20 cellular contexts compared by ENCODE assay signal in genomic region chr19:42079276-42079669, GRCh38. TPM values are rescaled to one million over a fixed set of nuclear protein-coding genes. Genes with fewer than 3 reads are reported as not detected.
DNase-seq lines count a peak whose midpoint lies in the region; TF ChIP-seq lines count a peak whose summit lies in the region.
"Had no signal": no experiment of that assay in that cellular context is flagged by ENCODE, and none has a peak within 500 bp of the region (broad histone marks: within the 10 kb centered on the region; RNA-seq: fewer than 3 reads in every experiment).

No MANE protein-coding gene starts in this region.

- H3K27ac Mint-ChIP-seq in activated T-cell treated with anti-CD3 and anti-CD28 coated beads, Interleukin-2, amount 50 U/mL, for 24 hours = peak overlapping the region; percentile 79
- H3K27ac Mint-ChIP-seq in endodermal cell = peak overlapping the region; percentile 68
- no peak overlapping the region for H3K27ac Mint-ChIP-seq in neural crest cell (ENCODE audit: unreplicated experiment)
- H3K27ac Mint-ChIP-seq: IgD-negative memory B cell had no signal

- TF ChIP-seq CTCF in endodermal cell (conservative IDR thresholded peaks at IDR 0.05) (no peak), neural crest cell (conservative IDR thresholded peaks at IDR 0.05) (no peak), esophagus muscularis mucosa (IDR thresholded peaks at IDR 0.05) (no peak), ascending aorta (IDR thresholded peaks at IDR 0.05) (no peak)

- no peaks in the 10 kb centered on the region for H3K9me3 ChIP-seq in endodermal cell (ENCODE audit: control insufficient read depth, low read length)
- no peaks in the 10 kb centered on the region for H3K9me3 ChIP-seq in esophagus muscularis mucosa
- no peaks in the 10 kb centered on the region for H3K9me3 ChIP-seq in ascending aorta

- H3K36me3 Mint-ChIP-seq in activated T-cell treated with anti-CD3 and anti-CD28 coated beads, Interleukin-2, amount 50 U/mL, for 24 hours (ENCODE audit: low read depth) = peaks cover 75% of the 10 kb centered on the region
- peaks cover 49% of the 10 kb centered on the region for H3K36me3 Mint-ChIP-seq in endodermal cell (ENCODE audit: low read depth)
- H3K36me3 Mint-ChIP-seq in neural crest cell (ENCODE audit: low read depth) = peaks cover 15% of the 10 kb centered on the region

- H3K27me3 ChIP-seq in endodermal cell (ENCODE audit: control insufficient read depth, insufficient read depth, low read length, poor library complexity, severe bottlenecking) (no peaks in the 10 kb centered on the region), esophagus muscularis mucosa (no peaks in the 10 kb centered on the region), ascending aorta (no peaks in the 10 kb centered on the region)

- WGBS in endodermal cell (ENCODE audit: insufficient coverage in 1 of 2, insufficient read length in 1 of 2), 2 experiments = 93 to 95% methylated on average over 10 to 16 of the region's 16 CpGs
- 75% methylated on average over 12 of the region's 16 CpGs for WGBS in esophagus muscularis mucosa

- H3K9ac ChIP-seq in endodermal cell (ENCODE audit: extremely low read depth, low read length, poor library complexity, severe bottlenecking) = no peak overlapping the region

- intact Hi-C loops in esophagus muscularis mucosa (cut with DNase I) = no loop called here
- intact Hi-C loops in ascending aorta (cut with DNase I) = loop anchor here (5.0 to 10.0 kb wide), 8 partner anchors 143 to 814 kb away; partner anchors contain the start of genes ARHGEF1, DMAC2, GSK3A and HNRNPUL1

- H3K36me3 ChIP-seq in endodermal cell (ENCODE audit: control insufficient read depth, insufficient read depth, low read length) (peaks cover 39% of the 10 kb centered on the region), esophagus muscularis mucosa (peaks cover 26 to 56% (median 49%) of the 10 kb centered on the region in 4 donors), ascending aorta (peaks cover 37 to 55% of the 10 kb centered on the region in 2 donors)

- peaks cover 53% of the 10 kb centered on the region for H3K4me1 Mint-ChIP-seq in activated T-cell treated with anti-CD3 and anti-CD28 coated beads, Interleukin-2, amount 50 U/mL, for 24 hours (ENCODE audit: low read depth)
- H3K4me1 Mint-ChIP-seq in endodermal cell = peaks cover 24% of the 10 kb centered on the region
- H3K4me1 Mint-ChIP-seq in neural crest cell = peaks cover 40% of the 10 kb centered on the region

- TF ChIP-seq POLR2A in esophagus muscularis mucosa (IDR thresholded peaks at IDR 0.05; ENCODE audit: low read depth) = no peak

- no peak for DNase-seq in activated T-cell treated with anti-CD3 and anti-CD28 coated beads, Interleukin-2, amount 50 U/mL, for 24 hours
- no peak for DNase-seq in activated T-cell treated with anti-CD3 and anti-CD28 coated beads, Interleukin-2, amount 50 U/mL, for 48 hours
- peak; percentile 18 for DNase-seq in HK-2 (ENCODE audit: unreplicated experiment)
- DNase-seq in endodermal cell = no peak
- no peak for DNase-seq in neural crest cell (ENCODE audit: low read depth, low spot score)
- no peak for DNase-seq in esophagus muscularis mucosa (ENCODE audit: extremely low spot score)
- no peak for DNase-seq in ascending aorta (ENCODE audit: low spot score in 2 of 2)
- no peak for DNase-seq in amniotic stem cell (lab: John Stamatoyannopoulos, UW)
- DNase-seq: DMS79, H9, MV-4-11, NCI-H1105 treated with DMSO at 0.1 percent for 48 hours, NCI-H2029 treated with DMSO at 0.1 percent for 48 hours, NCI-H510A treated with DMSO at 0.1 percent for 48 hours, NCI-H748 treated with DMSO at 0.1 percent for 48 hours, RPMI8226, SHP77 treated with DMSO at 0.1 percent for 48 hours had no signal

- TF ChIP-seq EP300 in esophagus muscularis mucosa (IDR thresholded peaks at IDR 0.05) = no peak

- H3K4me3 ChIP-seq in endodermal cell (ENCODE audit: low read length) (no peak overlapping the region), esophagus muscularis mucosa (no peak overlapping the region), ascending aorta (no peak overlapping the region)
- H3K4me3 ChIP-seq: PC-9 had no signal

- H3K4me1 ChIP-seq in endodermal cell (ENCODE audit: control insufficient read depth, insufficient read depth, low read length) = no peaks in the 10 kb centered on the region
- peaks cover 19 to 38% (median 30%) of the 10 kb centered on the region in 4 donors for H3K4me1 ChIP-seq in esophagus muscularis mucosa
- H3K4me1 ChIP-seq in ascending aorta = peaks cover 5 to 15% of the 10 kb centered on the region in 2 donors

- H3K9me3 Mint-ChIP-seq in activated T-cell treated with anti-CD3 and anti-CD28 coated beads, Interleukin-2, amount 50 U/mL, for 24 hours = no peaks in the 10 kb centered on the region
- H3K9me3 Mint-ChIP-seq in endodermal cell (no peaks in the 10 kb centered on the region), neural crest cell (no peaks in the 10 kb centered on the region)
- H3K9me3 Mint-ChIP-seq: H9, IgD-negative memory B cell had no signal

- H3K4me3 Mint-ChIP-seq in activated T-cell treated with anti-CD3 and anti-CD28 coated beads, Interleukin-2, amount 50 U/mL, for 24 hours = no peak overlapping the region
- H3K4me3 Mint-ChIP-seq in endodermal cell (no peak overlapping the region), neural crest cell (peak overlapping the region; percentile 34)
- H3K4me3 Mint-ChIP-seq: CD14-positive monocyte had no signal

- no peaks in the 10 kb centered on the region for H3K27me3 Mint-ChIP-seq in activated T-cell treated with anti-CD3 and anti-CD28 coated beads, Interleukin-2, amount 50 U/mL, for 24 hours
- H3K27me3 Mint-ChIP-seq in endodermal cell (ENCODE audit: insufficient read depth) (no peaks in the 10 kb centered on the region), neural crest cell (ENCODE audit: low read depth) (no peaks in the 10 kb centered on the region)

- no peak overlapping the region for H3K27ac ChIP-seq in endodermal cell (ENCODE audit: low read depth, low read length)
- H3K27ac ChIP-seq in esophagus muscularis mucosa (replicated peaks in 1 of 4) = no peak overlapping the region
- H3K27ac ChIP-seq in ascending aorta = no peak overlapping the region
- H3K27ac ChIP-seq: PC-9 had no signal

RNA-seq across cellular contexts. Expression of gene ZNF574, which starts 3.3 kb away (rescaled TPM):
- total RNA-seq in endodermal cell = 10 to 100 TPM; 20.9 to 22.1 TPM
- 21.0 TPM for polyA plus RNA-seq in endodermal cell (2013, experiment 1 of 2)
- 18.5 TPM for polyA plus RNA-seq in endodermal cell (2013, experiment 2 of 2)
- total RNA-seq in neural crest cell = 25.6 and 26.0 TPM in 2 replicates
- 10 to 100 TPM; 15.0 to 28.4 (median 21.7) TPM for total RNA-seq in esophagus muscularis mucosa
- total RNA-seq in ascending aorta = 14.9 TPM

RNA-seq across cellular contexts. Expression of gene GRIK5, which starts 9.3 kb away (rescaled TPM):
- total RNA-seq in endodermal cell (10 to 100 TPM; 21.6 to 38.7 TPM), neural crest cell (3.7 and 3.8 TPM in 2 replicates), esophagus muscularis mucosa (10 to 100 TPM in 2 of 4 donors, 1 to 10 TPM in 2; 8.6 to 27.6 (median 13.8) TPM), ascending aorta (15.5 TPM)
- 25.2 TPM for polyA plus RNA-seq in endodermal cell (2013, experiment 1 of 2)
- polyA plus RNA-seq in endodermal cell (2013, experiment 2 of 2) = 21.7 TPM
- polyA plus RNA-seq: IgD-negative memory B cell had no signal

RNA-seq across cellular contexts. Expression of gene POU2F2, which starts 53.0 kb away (rescaled TPM):
- total RNA-seq in endodermal cell (1 to 10 TPM; 1.8 to 2.6 TPM), neural crest cell (2.3 and 2.5 TPM in 2 replicates), esophagus muscularis mucosa (1 to 10 TPM in 3 of 4 donors, under 1 TPM in 1; 0.52 to 2.5 (median 1.5) TPM), ascending aorta (not detected)
- polyA plus RNA-seq in endodermal cell (2013, experiment 1 of 2) = 9.7 TPM
- polyA plus RNA-seq in endodermal cell (2013, experiment 2 of 2) = 7.1 TPM
